ENCODE assay signal across 8 cellular contexts in the genomic region with DNA sequence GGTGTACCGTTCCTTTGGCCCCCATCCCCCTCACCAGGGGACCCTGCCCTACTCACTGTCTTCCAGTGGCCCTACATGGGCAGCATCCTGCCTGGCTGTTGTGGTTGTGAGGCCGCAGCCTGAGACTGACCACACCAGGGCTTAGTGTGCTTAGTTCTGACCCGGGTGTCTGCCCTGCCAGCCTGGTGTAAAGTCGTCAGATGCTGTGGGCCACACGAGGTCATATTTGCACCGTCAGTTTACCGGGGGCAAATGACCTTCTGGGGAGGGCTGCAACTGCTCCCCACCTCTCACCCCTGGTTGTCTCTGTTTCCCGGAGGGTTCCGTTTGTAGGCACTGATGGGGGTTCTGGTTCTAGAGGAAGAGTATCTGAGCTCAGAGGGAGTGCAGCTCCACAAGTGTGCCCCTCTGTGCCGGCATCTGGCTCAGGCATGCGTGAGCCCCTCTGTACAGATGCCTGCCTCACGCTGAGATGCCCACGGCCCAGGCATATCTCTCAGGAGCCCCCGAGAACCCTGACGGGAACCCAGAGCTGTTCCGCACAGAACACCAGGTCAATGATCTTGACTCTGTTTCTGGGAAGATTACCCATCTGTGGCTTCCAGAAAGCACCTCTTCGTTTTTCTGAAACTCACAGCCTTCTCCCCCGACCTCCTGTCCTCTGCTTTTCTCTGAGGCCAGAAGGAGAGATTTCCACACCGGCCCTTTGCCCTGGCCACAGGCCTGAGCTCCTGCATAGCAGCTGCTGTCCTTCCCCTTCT. TPM values are rescaled to one million over a fixed set of nuclear protein-coding genes. Genes with fewer than 3 reads are reported as not detected.
DNase-seq lines count a peak whose midpoint lies in the region; ATAC-seq and TF ChIP-seq lines count a peak whose summit lies in the region.

No MANE protein-coding gene starts in this region.

- peaks cover 0 to 84% (median 73%) of the 10 kb centered on the region in 4 donors for H3K4me1 ChIP-seq in sigmoid colon

- DNase-seq in activated naive CD8-positive, alpha-beta T cell treated with anti-CD3 and anti-CD28 coated beads, Interleukin-2, amount 50 U/mL, for 24 hours = no peak
- DNase-seq in sigmoid colon = no peak
- DNase-seq in NCI-H82 treated with DMSO at 0.1 percent for 48 hours (lab: John Stamatoyannopoulos, UW; ENCODE audit: unreplicated experiment) = no peak
- DNase-seq in NCI-H748 treated with DMSO at 0.1 percent for 48 hours (lab: John Stamatoyannopoulos, UW) = no peak
- DNase-seq in GM19240 (ENCODE audit: insufficient read length, low spot score) = no peak
- no peak for DNase-seq in NCI-H1436 (lab: John Stamatoyannopoulos, UW)

- H3K27ac Mint-ChIP-seq in activated naive CD8-positive, alpha-beta T cell treated with anti-CD3 and anti-CD28 coated beads, Interleukin-2, amount 50 U/mL, for 24 hours = peak overlapping the region; percentile 96

- intact Hi-C loops in sigmoid colon (cut with DNase I) = no loop called here

- 56 to 61% methylated on average over 19 of the region's 19 CpGs for WGBS in sigmoid colon, 2 donors

- H3K4me3 Mint-ChIP-seq in activated naive CD8-positive, alpha-beta T cell treated with anti-CD3 and anti-CD28 coated beads, Interleukin-2, amount 50 U/mL, for 24 hours = peak overlapping the region; percentile 96

- H3K9me3 Mint-ChIP-seq in activated naive CD8-positive, alpha-beta T cell treated with anti-CD3 and anti-CD28 coated beads, Interleukin-2, amount 50 U/mL, for 24 hours = no peaks in the 10 kb centered on the region

- H3K27me3 Mint-ChIP-seq in activated naive CD8-positive, alpha-beta T cell treated with anti-CD3 and anti-CD28 coated beads, Interleukin-2, amount 50 U/mL, for 24 hours = no peaks in the 10 kb centered on the region

- H3K27me3 ChIP-seq in sigmoid colon = no peaks in the 10 kb centered on the region

- no peak for TF ChIP-seq POLR2A in sigmoid colon (IDR thresholded peaks at IDR 0.05)

- H3K4me1 Mint-ChIP-seq in activated naive CD8-positive, alpha-beta T cell treated with anti-CD3 and anti-CD28 coated beads, Interleukin-2, amount 50 U/mL, for 24 hours = peaks cover 94% of the 10 kb centered on the region

- no peaks in the 10 kb centered on the region for H3K9me3 ChIP-seq in sigmoid colon

- peak; percentile 27 for ATAC-seq in GM18868 (IDR thresholded peaks at IDR 0.05; ENCODE audit: unreplicated experiment)
- peak; percentile 27 for ATAC-seq in HG02885 (IDR thresholded peaks at IDR 0.05; ENCODE audit: poor library complexity, unreplicated experiment)
- ATAC-seq in activated naive CD8-positive, alpha-beta T cell treated with anti-CD3 and anti-CD28 coated beads, Interleukin-2, amount 50 U/mL, for 24 hours = peak; percentile 4

- no peak overlapping the region for H3K4me3 ChIP-seq in sigmoid colon

- H3K36me3 Mint-ChIP-seq in activated naive CD8-positive, alpha-beta T cell treated with anti-CD3 and anti-CD28 coated beads, Interleukin-2, amount 50 U/mL, for 24 hours (ENCODE audit: low read depth) = peaks cover 38% of the 10 kb centered on the region

- no peak for TF ChIP-seq CTCF in sigmoid colon (IDR thresholded peaks at IDR 0.05)

- no peaks in the 10 kb centered on the region for H3K36me3 ChIP-seq in sigmoid colon

- peak overlapping the region; percentile 9 to 52 (median 40) for H3K27ac ChIP-seq in sigmoid colon

- TF ChIP-seq EP300 in sigmoid colon (IDR thresholded peaks at IDR 0.05) = no peak

RNA-seq across cellular contexts. Expression of gene KLF13, which starts 19.2 kb away (rescaled TPM):
- total RNA-seq in sigmoid colon = 10 to 100 TPM; 18.7 to 28.0 (median 24.5) TPM
- 10 to 100 TPM; 23.4 to 71.9 (median 48.6) TPM for polyA plus RNA-seq in sigmoid colon
